Comparison of ENCODE assay signal across 2 cellular contexts in the genomic region with DNA sequence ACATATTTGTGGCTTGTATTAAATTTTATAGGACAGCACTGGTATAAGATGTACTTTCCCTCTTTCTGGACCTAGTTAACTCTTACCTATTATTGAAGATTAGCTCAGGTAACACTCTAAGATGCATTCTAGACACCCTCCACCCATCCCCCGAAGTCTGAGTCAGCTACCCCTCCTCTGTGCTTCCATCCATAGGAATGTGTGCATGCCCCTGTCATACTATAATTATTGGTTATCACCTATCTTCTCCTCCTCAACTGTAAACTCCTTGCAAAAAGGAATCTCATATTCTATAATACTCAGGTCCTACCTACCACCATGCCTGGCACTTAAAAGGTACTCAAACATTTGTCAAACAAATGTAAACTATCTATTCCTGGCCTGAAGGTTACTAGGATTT.
TF ChIP-seq lines count a peak whose summit lies in the region.

No MANE protein-coding gene starts in this region.

TF ChIP-seq in SK-N-SH, 30 proteins besides CTCF, POLR2A, EP300 and RAD21:
- no peak for TF ChIP-seq GABPA (IDR thresholded peaks at IDR 0.05; ENCODE audit: low read depth)
- TF ChIP-seq POLR2AphosphoS5 (IDR thresholded peaks at IDR 0.05; ENCODE audit: low read depth, low read length), result no peak
- no peak for TF ChIP-seq TEAD4 (IDR thresholded peaks at IDR 0.05; ENCODE audit: borderline replicate concordance, insufficient read depth)
- no peak for TF ChIP-seq SIN3A (IDR thresholded peaks at IDR 0.05; ENCODE audit: borderline replicate concordance, low read depth, low read length)
- 0 out of 2 replicates have a peak, but pooled peaks have one; percentile 22 for TF ChIP-seq JUND (IDR thresholded peaks at IDR 0.05)

TF ChIP-seq in SK-N-SH treated with all-trans-retinoic acid at 6 μM for 48 hours, 23 proteins besides CTCF, POLR2A, EP300 and RAD21:
- no peak for TF ChIP-seq TOX (CRISPR knock-in tag; IDR thresholded peaks at IDR 0.05; ENCODE audit: borderline replicate concordance)
- no peak for TF ChIP-seq TCF4 (CRISPR knock-in tag; IDR thresholded peaks at IDR 0.05; ENCODE audit: borderline replicate concordance)
- TF ChIP-seq, protein P1, sequence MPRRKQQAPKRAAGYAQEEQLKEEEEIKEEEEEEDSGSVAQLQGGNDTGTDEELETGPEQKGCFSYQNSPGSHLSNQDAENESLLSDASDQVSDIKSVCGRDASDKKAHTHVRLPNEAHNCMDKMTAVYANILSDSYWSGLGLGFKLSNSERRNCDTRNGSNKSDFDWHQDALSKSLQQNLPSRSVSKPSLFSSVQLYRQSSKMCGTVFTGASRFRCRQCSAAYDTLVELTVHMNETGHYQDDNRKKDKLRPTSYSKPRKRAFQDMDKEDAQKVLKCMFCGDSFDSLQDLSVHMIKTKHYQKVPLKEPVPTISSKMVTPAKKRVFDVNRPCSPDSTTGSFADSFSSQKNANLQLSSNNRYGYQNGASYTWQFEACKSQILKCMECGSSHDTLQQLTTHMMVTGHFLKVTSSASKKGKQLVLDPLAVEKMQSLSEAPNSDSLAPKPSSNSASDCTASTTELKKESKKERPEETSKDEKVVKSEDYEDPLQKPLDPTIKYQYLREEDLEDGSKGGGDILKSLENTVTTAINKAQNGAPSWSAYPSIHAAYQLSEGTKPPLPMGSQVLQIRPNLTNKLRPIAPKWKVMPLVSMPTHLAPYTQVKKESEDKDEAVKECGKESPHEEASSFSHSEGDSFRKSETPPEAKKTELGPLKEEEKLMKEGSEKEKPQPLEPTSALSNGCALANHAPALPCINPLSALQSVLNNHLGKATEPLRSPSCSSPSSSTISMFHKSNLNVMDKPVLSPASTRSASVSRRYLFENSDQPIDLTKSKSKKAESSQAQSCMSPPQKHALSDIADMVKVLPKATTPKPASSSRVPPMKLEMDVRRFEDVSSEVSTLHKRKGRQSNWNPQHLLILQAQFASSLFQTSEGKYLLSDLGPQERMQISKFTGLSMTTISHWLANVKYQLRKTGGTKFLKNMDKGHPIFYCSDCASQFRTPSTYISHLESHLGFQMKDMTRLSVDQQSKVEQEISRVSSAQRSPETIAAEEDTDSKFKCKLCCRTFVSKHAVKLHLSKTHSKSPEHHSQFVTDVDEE (CRISPR knock-in tag; IDR thresholded peaks at IDR 0.05), result no peak
- TF ChIP-seq ARNTL (CRISPR knock-in tag; IDR thresholded peaks at IDR 0.05; ENCODE audit: borderline replicate concordance, low read depth), result no peak
- no peak for TF ChIP-seq OSR1 (CRISPR knock-in tag; IDR thresholded peaks at IDR 0.05)
- TF ChIP-seq ZNF70 (CRISPR knock-in tag; IDR thresholded peaks at IDR 0.05), result no peak
- TF ChIP-seq GLIS3 (CRISPR knock-in tag; IDR thresholded peaks at IDR 0.05), result no peak
- TF ChIP-seq, protein P2, sequence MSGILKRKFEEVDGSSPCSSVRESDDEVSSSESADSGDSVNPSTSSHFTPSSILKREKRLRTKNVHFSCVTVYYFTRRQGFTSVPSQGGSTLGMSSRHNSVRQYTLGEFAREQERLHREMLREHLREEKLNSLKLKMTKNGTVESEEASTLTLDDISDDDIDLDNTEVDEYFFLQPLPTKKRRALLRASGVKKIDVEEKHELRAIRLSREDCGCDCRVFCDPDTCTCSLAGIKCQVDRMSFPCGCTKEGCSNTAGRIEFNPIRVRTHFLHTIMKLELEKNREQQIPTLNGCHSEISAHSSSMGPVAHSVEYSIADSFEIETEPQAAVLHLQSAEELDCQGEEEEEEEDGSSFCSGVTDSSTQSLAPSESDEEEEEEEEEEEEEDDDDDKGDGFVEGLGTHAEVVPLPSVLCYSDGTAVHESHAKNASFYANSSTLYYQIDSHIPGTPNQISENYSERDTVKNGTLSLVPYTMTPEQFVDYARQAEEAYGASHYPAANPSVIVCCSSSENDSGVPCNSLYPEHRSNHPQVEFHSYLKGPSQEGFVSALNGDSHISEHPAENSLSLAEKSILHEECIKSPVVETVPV (CRISPR knock-in tag; IDR thresholded peaks at IDR 0.05), result no peak
- no peak for TF ChIP-seq ZFP3 (CRISPR knock-in tag; IDR thresholded peaks at IDR 0.05)
- no peak for TF ChIP-seq CSDC2 (CRISPR knock-in tag; IDR thresholded peaks at IDR 0.05)
- TF ChIP-seq SNAI2 (CRISPR knock-in tag; IDR thresholded peaks at IDR 0.05), result no peak
- TF ChIP-seq ZNF8 (CRISPR knock-in tag; IDR thresholded peaks at IDR 0.05), result no peak
- TF ChIP-seq ESRRG (CRISPR knock-in tag; IDR thresholded peaks at IDR 0.05), result no peak
- TF ChIP-seq ZC3H10 (CRISPR knock-in tag; IDR thresholded peaks at IDR 0.05), result no peak
- TF ChIP-seq, protein P3, sequence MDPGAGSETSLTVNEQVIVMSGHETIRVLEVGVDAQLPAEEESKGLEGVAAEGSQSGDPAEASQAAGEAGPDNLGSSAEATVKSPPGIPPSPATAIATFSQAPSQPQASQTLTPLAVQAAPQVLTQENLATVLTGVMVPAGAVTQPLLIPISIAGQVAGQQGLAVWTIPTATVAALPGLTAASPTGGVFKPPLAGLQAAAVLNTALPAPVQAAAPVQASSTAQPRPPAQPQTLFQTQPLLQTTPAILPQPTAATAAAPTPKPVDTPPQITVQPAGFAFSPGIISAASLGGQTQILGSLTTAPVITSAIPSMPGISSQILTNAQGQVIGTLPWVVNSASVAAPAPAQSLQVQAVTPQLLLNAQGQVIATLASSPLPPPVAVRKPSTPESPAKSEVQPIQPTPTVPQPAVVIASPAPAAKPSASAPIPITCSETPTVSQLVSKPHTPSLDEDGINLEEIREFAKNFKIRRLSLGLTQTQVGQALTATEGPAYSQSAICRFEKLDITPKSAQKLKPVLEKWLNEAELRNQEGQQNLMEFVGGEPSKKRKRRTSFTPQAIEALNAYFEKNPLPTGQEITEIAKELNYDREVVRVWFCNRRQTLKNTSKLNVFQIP (CRISPR knock-in tag; IDR thresholded peaks at IDR 0.05; ENCODE audit: borderline replicate concordance, low read depth), result no peak
- TF ChIP-seq ZFP30 (CRISPR knock-in tag; IDR thresholded peaks at IDR 0.05), result no peak
- TF ChIP-seq, protein P4, sequence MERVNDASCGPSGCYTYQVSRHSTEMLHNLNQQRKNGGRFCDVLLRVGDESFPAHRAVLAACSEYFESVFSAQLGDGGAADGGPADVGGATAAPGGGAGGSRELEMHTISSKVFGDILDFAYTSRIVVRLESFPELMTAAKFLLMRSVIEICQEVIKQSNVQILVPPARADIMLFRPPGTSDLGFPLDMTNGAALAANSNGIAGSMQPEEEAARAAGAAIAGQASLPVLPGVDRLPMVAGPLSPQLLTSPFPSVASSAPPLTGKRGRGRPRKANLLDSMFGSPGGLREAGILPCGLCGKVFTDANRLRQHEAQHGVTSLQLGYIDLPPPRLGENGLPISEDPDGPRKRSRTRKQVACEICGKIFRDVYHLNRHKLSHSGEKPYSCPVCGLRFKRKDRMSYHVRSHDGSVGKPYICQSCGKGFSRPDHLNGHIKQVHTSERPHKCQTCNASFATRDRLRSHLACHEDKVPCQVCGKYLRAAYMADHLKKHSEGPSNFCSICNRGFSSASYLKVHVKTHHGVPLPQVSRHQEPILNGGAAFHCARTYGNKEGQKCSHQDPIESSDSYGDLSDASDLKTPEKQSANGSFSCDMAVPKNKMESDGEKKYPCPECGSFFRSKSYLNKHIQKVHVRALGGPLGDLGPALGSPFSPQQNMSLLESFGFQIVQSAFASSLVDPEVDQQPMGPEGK (CRISPR knock-in tag; IDR thresholded peaks at IDR 0.05; ENCODE audit: borderline replicate concordance), result no peak
- TF ChIP-seq ZNF565 (CRISPR knock-in tag; conservative IDR thresholded peaks at IDR 0.05; ENCODE audit: low read depth), result no peak
